9 cellular contexts compared by ENCODE assay signal in the genomic region with DNA sequence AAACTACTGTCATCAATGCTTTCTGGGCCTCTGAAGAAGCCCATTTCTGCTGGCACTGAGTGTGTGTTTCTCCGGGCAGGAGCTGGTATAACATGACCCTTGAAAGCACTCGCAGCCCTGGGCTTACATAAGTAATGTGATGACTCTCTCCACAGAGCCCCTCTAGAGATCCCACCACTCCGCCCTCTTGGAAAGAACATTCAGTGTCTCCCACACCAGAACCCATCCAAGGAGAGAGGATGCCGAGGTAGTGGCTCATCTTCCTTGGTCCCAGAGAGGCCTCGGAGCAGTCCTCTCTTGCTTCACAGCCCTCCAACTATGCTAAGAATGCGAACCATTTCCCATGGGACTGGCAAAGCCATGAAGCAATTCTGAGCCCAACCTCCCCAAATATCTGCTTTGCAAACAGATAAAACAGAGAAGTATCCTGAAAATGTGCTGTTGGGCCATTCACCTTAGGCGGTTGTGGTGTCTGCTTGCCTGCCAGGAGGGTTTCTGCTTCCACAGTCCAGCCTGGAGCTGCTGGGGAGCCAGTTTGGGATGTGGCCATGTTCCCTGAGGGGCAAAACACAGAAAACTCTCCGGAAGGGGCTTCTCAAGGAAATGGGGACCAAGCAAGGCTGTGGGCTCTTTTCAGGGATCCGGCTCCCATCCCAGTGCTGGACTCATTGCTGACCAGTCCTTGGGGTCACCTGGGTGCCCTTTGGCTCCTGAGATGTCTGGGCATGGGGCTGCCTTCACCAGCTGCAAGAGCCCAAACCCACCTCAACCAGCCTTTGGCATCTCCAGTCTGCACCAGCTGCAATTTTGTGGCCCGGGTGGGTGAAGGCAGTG. TPM values are rescaled to one million over a fixed set of nuclear protein-coding genes. Genes with fewer than 3 reads are reported as not detected.
DNase-seq lines count a peak whose midpoint lies in the region; ATAC-seq and TF ChIP-seq lines count a peak whose summit lies in the region.
"Had no signal": no experiment of that assay in that cellular context is flagged by ENCODE, and none has a peak within 500 bp of the region (broad histone marks: within the 10 kb centered on the region; RNA-seq: fewer than 3 reads in every experiment).

No MANE protein-coding gene starts in this region.

- no peak overlapping the region for H3K4me3 ChIP-seq in choroid plexus epithelial cell (ENCODE audit: low read depth, low read length)
- H3K4me3 ChIP-seq in upper lobe of left lung, result no peak overlapping the region

- H3K36me3 ChIP-seq in upper lobe of left lung, result no peaks in the 10 kb centered on the region

- peak; percentile 67 for DNase-seq in HuH-7 (ENCODE audit: low spot score)
- DNase-seq in choroid plexus epithelial cell (ENCODE audit: low read depth), result peak; percentile 98
- DNase-seq in left lobe of liver (ENCODE audit: low spot score), result no peak
- no peak for DNase-seq in upper lobe of left lung
- DNase-seq in RPMI8226, result no peak
- DNase-seq in NCI-H1105 treated with DMSO at 0.1 percent for 48 hours (lab: John Stamatoyannopoulos, UW), result no peak
- DNase-seq: immature natural killer cell, T-helper 17 cell had no signal

- peaks cover 41 to 44% (median 42%) of the 10 kb centered on the region in 4 donors for H3K4me1 ChIP-seq in upper lobe of left lung

- ATAC-seq in left lobe of liver, result peak; percentile 51
- peak; percentile 77 to 88 for ATAC-seq in upper lobe of left lung (ENCODE audit: low FRiP score in 2 of 2)
- no peak for ATAC-seq in GM21515 (IDR thresholded peaks at IDR 0.05; ENCODE audit: unreplicated experiment)
- ATAC-seq: T-helper 17 cell had no signal

- 49 to 51% methylated on average over 8 to 10 of the region's 10 CpGs for WGBS in upper lobe of left lung, 2 donors

- no peaks in the 10 kb centered on the region for H3K27me3 ChIP-seq in upper lobe of left lung

- peak in 1 of 4 donors; percentile 13 for TF ChIP-seq EP300 in upper lobe of left lung (IDR thresholded peaks at IDR 0.05)

- TF ChIP-seq POLR2A in upper lobe of left lung (IDR thresholded peaks at IDR 0.05), result no peak

- peak overlapping the region; percentile 60 to 79 (median 72) for H3K27ac ChIP-seq in upper lobe of left lung

- no peaks in the 10 kb centered on the region for H3K9me3 ChIP-seq in upper lobe of left lung

- no peak for TF ChIP-seq CTCF in choroid plexus epithelial cell (conservative IDR thresholded peaks at IDR 0.05; ENCODE audit: low read depth, low read length)
- no peak for TF ChIP-seq CTCF in upper lobe of left lung (IDR thresholded peaks at IDR 0.05)

RNA-seq across cellular contexts. Expression of gene AMOTL2, which starts 47.3 kb away (rescaled TPM):
- total RNA-seq in left lobe of liver (26.8 TPM), upper lobe of left lung (100 to 1,000 TPM in 5 of 6 donors, 10 to 100 TPM in 1; 73.3 to 179 (median 132) TPM)
- total RNA-seq: T-helper 17 cell had no signal

Comparison
In these comparisons a context has a peak if more than half of its experiments do, and no peak if none do; other contexts are left out.
1. DNase-seq: peak in HuH-7 (single experiment) and choroid plexus epithelial cell (single experiment); none in left lobe of liver (single experiment), upper lobe of left lung (0 of 2), RPMI8226 (single experiment) and NCI-H1105 treated with DMSO at 0.1 percent for 48 hours (single experiment).